ENCODE assay signal across 8 cellular contexts in genomic region chr1:102185260-102185659, GRCh38.
"Had no signal": no experiment of that assay in that cellular context is flagged by ENCODE, and none has a peak within 500 bp of the region (broad histone marks: within the 10 kb centered on the region; RNA-seq: fewer than 3 reads in every experiment).

No MANE protein-coding gene starts in this region.

- DNase-seq: GDM1, GF-D8 had no signal

- ATAC-seq: GM12878 had no signal

- H3K4me3 ChIP-seq: GM12878 had no signal

- FAIRE-seq: G401.6, GM12878, GM12891, GM12892, GM18507, GM19239 had no signal
